8 cellular contexts compared by ENCODE assay signal in genomic region chrX:120244735-120245498, GRCh38. TPM values are rescaled to one million over a fixed set of nuclear protein-coding genes. Genes with fewer than 3 reads are reported as not detected.
DNase-seq lines count a peak whose midpoint lies in the region; ATAC-seq and TF ChIP-seq lines count a peak whose summit lies in the region.

No MANE protein-coding gene starts in this region.

- H3K4me3 ChIP-seq in PC-3 (ENCODE audit: low read length), result peak overlapping the region; percentile 96
- H3K4me3 ChIP-seq in fibroblast of lung (replicated peaks in 1 of 4; ENCODE audit: control extremely low read depth in 1 of 4, insufficient read depth in 1 of 4, low read depth in 3 of 4, low read length in 4 of 4), result peak overlapping the region; percentile 59 to 82 (median 70)
- peak overlapping the region; percentile 73 for H3K4me3 ChIP-seq in naive thymus-derived CD4-positive, alpha-beta T cell (ENCODE audit: low read length)
- H3K4me3 ChIP-seq in stomach, result peak overlapping the region; percentile 52 to 66 (median 62)

- H3K4me3 Mint-ChIP-seq in naive thymus-derived CD4-positive, alpha-beta T cell, result peak overlapping the region; percentile 85 to 100 (median 96)

- intact Hi-C loops in PC-3 (cut with micrococcal nuclease), result no loop called here
- intact Hi-C loops in naive thymus-derived CD4-positive, alpha-beta T cell (cut with micrococcal nuclease), result loop anchor here in 1 of 2 donors (2.0 to 10.0 kb wide), 3 partner anchors 302 to 760 kb away; partner anchors contain the start of genes MCTS1 and NKAP
- intact Hi-C loops in stomach (cut with DNase I; ENCODE audit: low total_unique reads), result no loop called here

- no peak for TF ChIP-seq POLR2A in stomach (IDR thresholded peaks at IDR 0.05)

- H3K4me2 ChIP-seq in PC-3 (ENCODE audit: low read length) (peak overlapping the region; percentile 87), fibroblast of lung (ENCODE audit: extremely low read depth, insufficient read depth, low read length) (peak overlapping the region; percentile 49)

- H3K4me1 ChIP-seq in PC-3 (ENCODE audit: insufficient read depth, low read length) (no peaks in the 10 kb centered on the region; the same call in 1 of the 2 replicates), fibroblast of lung (ENCODE audit: control insufficient read depth, extremely low read depth, insufficient read depth, low read length) (no peaks in the 10 kb centered on the region), stomach (peaks cover 0 to 18% (median 12%) of the 10 kb centered on the region in 4 donors)
- peaks cover 5 to 6% of the 10 kb centered on the region in 2 donors for H3K4me1 ChIP-seq in naive thymus-derived CD4-positive, alpha-beta T cell (ENCODE audit: control insufficient read depth in 2 of 2, insufficient read depth in 2 of 2, low read length in 2 of 2)

- H3K4me1 Mint-ChIP-seq in naive thymus-derived CD4-positive, alpha-beta T cell, result peaks cover 12 to 32% (median 27%) of the 10 kb centered on the region in 7 donors

- H3K9me3 ChIP-seq in PC-3 (ENCODE audit: low read length) (no peaks in the 10 kb centered on the region), fibroblast of lung (ENCODE audit: control insufficient read depth, insufficient read depth, low read depth, low read length) (no peaks in the 10 kb centered on the region), stomach (no peaks in the 10 kb centered on the region)
- no peaks in the 10 kb centered on the region for H3K9me3 ChIP-seq in naive thymus-derived CD4-positive, alpha-beta T cell (ENCODE audit: control insufficient read depth in 2 of 3, low read length in 3 of 3)

- H3K27ac ChIP-seq in PC-3 (ENCODE audit: low read length), result peak overlapping the region; percentile 92
- peak overlapping the region; percentile 64 for H3K27ac ChIP-seq in fibroblast of lung (ENCODE audit: insufficient read depth, low read length)
- H3K27ac ChIP-seq in naive thymus-derived CD4-positive, alpha-beta T cell (ENCODE audit: low read depth, low read length), result peak overlapping the region; percentile 77
- H3K27ac ChIP-seq in stomach, result peak overlapping the region; percentile 74 to 89 (median 85)

- peaks cover 0 to 2% (median 0%) of the 10 kb centered on the region in 11 donors for H3K9me3 Mint-ChIP-seq in naive thymus-derived CD4-positive, alpha-beta T cell

- H3K9ac ChIP-seq in PC-3 (ENCODE audit: low read length) (peak overlapping the region; percentile 83), fibroblast of lung (ENCODE audit: insufficient read depth, low read length) (peak overlapping the region; percentile 39)

- no peaks in the 10 kb centered on the region for H3F3A ChIP-seq in PC-3 (ENCODE audit: low read length, unreplicated experiment)

- H2AFZ ChIP-seq in PC-3 (ENCODE audit: low read length) (peak overlapping the region; percentile 98), fibroblast of lung (ENCODE audit: low read length) (peak overlapping the region; percentile 97)

- H3K9me2 ChIP-seq in PC-3 (replicated peaks; ENCODE audit: low read length), result no peaks in the 10 kb centered on the region

- H3K27me3 ChIP-seq in PC-3 (ENCODE audit: low read length), result no peaks in the 10 kb centered on the region
- no peaks in the 10 kb centered on the region for H3K27me3 ChIP-seq in fibroblast of lung (ENCODE audit: control insufficient read depth, insufficient read depth, low read length)
- no peaks in the 10 kb centered on the region for H3K27me3 ChIP-seq in naive thymus-derived CD4-positive, alpha-beta T cell (ENCODE audit: control insufficient read depth in 2 of 2, insufficient read depth in 2 of 2, low read length in 2 of 2)
- H3K27me3 ChIP-seq in stomach, result no peaks in the 10 kb centered on the region

- peak overlapping the region; percentile 78 to 97 (median 90) for H3K27ac Mint-ChIP-seq in naive thymus-derived CD4-positive, alpha-beta T cell

- whole genome bisulfite sequencing in stomach, 5 donors, result 1 to 49% (median 2%) methylated on average over 14 to 43 of the region's 43 CpGs

- POLR2A ChIA-PET in PC-3 (lab: Charles Lee; ENCODE audit: unreplicated experiment), result interaction anchor here (0.6 kb wide), 1 partner anchor 209 kb away, joined by 7 read pairs; no protein-coding TSS in a partner anchor
- POLR2A ChIA-PET in naive thymus-derived CD4-positive, alpha-beta T cell (lab: Charles Lee), result interaction anchor here (0.7 to 1.2 kb wide), 2 partner anchors 9 to 65 kb away, joined by 3 read pairs; no protein-coding TSS in a partner anchor

- ATAC-seq in GM21528 (IDR thresholded peaks at IDR 0.05; ENCODE audit: low FRiP score, unreplicated experiment) (peak; percentile 61), PC-3 (peak; percentile 75)
- ATAC-seq in naive thymus-derived CD4-positive, alpha-beta T cell, result peak; percentile 92

- peaks cover 0 to 4% (median 0%) of the 10 kb centered on the region in 5 donors for H3K27me3 Mint-ChIP-seq in naive thymus-derived CD4-positive, alpha-beta T cell

- H3K79me2 ChIP-seq in PC-3 (ENCODE audit: low read length) (peaks cover 28% of the 10 kb centered on the region), fibroblast of lung (ENCODE audit: control insufficient read depth, insufficient read depth, low read length) (no peaks in the 10 kb centered on the region)

- H3K36me3 Mint-ChIP-seq in naive thymus-derived CD4-positive, alpha-beta T cell, result no peaks in the 10 kb centered on the region

- CTCF ChIA-PET in PC-3 (lab: Charles Lee), result interaction anchor here (0.5 kb wide), 1 partner anchor 31 kb away, joined by 3 read pairs; no protein-coding TSS in a partner anchor
- CTCF ChIA-PET in naive thymus-derived CD4-positive, alpha-beta T cell (lab: Charles Lee), result no interaction called here

- TSS peak; percentile 42 for BruUV-seq in PC-3 (replicated peaks; lab: Mats Ljungman, UMichigan)

- TF ChIP-seq CTCF in PC-3 (conservative IDR thresholded peaks at IDR 0.05; ENCODE audit: low read depth, low read length) (no peak), fibroblast of lung (conservative IDR thresholded peaks at IDR 0.05 in 1 of 2, IDR thresholded peaks at IDR 0.05 in 1 of 2; ENCODE audit: low read depth in 1 of 2, low read length in 2 of 2) (no peak), stomach (IDR thresholded peaks at IDR 0.05) (no peak)

- no peak for TF ChIP-seq EP300 in stomach (IDR thresholded peaks at IDR 0.05)

- H3K36me3 ChIP-seq in PC-3 (ENCODE audit: low read depth, low read length) (no peaks in the 10 kb centered on the region), fibroblast of lung (ENCODE audit: control insufficient read depth, insufficient read depth, low read length) (no peaks in the 10 kb centered on the region), stomach (no peaks in the 10 kb centered on the region)
- H3K36me3 ChIP-seq in naive thymus-derived CD4-positive, alpha-beta T cell (ENCODE audit: control insufficient read depth in 2 of 3, insufficient read depth in 3 of 3, low read length in 3 of 3), result peaks cover 0 to 5% (median 0%) of the 10 kb centered on the region in 3 experiments

- no peaks in the 10 kb centered on the region for H4K20me1 ChIP-seq in PC-3 (ENCODE audit: low read length)
- no peaks in the 10 kb centered on the region for H4K20me1 ChIP-seq in fibroblast of lung (ENCODE audit: control insufficient read depth, extremely low read depth, insufficient read depth, low read length)

- peak; percentile 72 for DNase-seq in DMS 273 treated with DMSO at 0.1 percent for 48 hours (lab: John Stamatoyannopoulos, UW)
- DNase-seq in HuH-7 (ENCODE audit: low spot score), result peak; percentile 53
- peak; percentile 90 for DNase-seq in PC-3
- DNase-seq in activated T-helper 1 cell treated with Interleukin-2 at 50 U/mL for 16 hours (ENCODE audit: low read depth), result peak; percentile 32
- DNase-seq in fibroblast of lung (ENCODE audit: low read depth in 2 of 2), result peak; percentile 78 to 87
- peak; percentile 22 to 68 (median 52) for DNase-seq in naive thymus-derived CD4-positive, alpha-beta T cell
- DNase-seq in stomach, result peak; percentile 77

RNA-seq across cellular contexts. Expression of gene ZBTB33, which starts 5.7 kb away (rescaled TPM):
- total RNA-seq in PC-3 (2014; rRNA removed), result 12.1 and 14.3 TPM in 2 replicates
- total RNA-seq in fibroblast of lung, result 9.7 and 10.3 TPM in 2 replicates
- polyA plus RNA-seq in fibroblast of lung, result 5.0 and 6.6 TPM in 2 replicates
- polyA plus RNA-seq in fibroblast of lung (2012), result 4.6 and 6.5 TPM in 2 replicates
- 0.33 and 1.5 TPM in 2 replicates for polyA minus RNA-seq in fibroblast of lung (ENCODE audit: low replicate concordance)
- total RNA-seq in naive thymus-derived CD4-positive, alpha-beta T cell, result 10 to 100 TPM; 15.3 to 30.7 (median 26.3) TPM
- 10 to 100 TPM; 13.7 to 16.0 TPM for polyA plus RNA-seq in naive thymus-derived CD4-positive, alpha-beta T cell
- total RNA-seq in stomach, result 10 to 100 TPM in 1 of 5 donors, 1 to 10 TPM in 3, under 1 TPM in 1; 0.58 to 15.1 (median 2.7) TPM
- 1 to 10 TPM; 2.9 to 5.3 (median 4.5) TPM for polyA plus RNA-seq in stomach

Comparison
In these comparisons a context has a peak if more than half of its experiments do, and no peak if none do; other contexts are left out.
1. Peak in every context shown above with its lines: DNase-seq, ATAC-seq, H3K4me3 ChIP-seq and H3K27ac ChIP-seq.
2. DNase-seq: peak in every context shown above with its lines; median percentile 90 in PC-3; 82 in fibroblast of lung; 77 in stomach; 72 in DMS 273 treated with DMSO at 0.1 percent for 48 hours; 53 in HuH-7; 52 in naive thymus-derived CD4-positive, alpha-beta T cell; 32 in activated T-helper 1 cell treated with Interleukin-2 at 50 U/mL for 16 hours.